In the genomic region with DNA sequence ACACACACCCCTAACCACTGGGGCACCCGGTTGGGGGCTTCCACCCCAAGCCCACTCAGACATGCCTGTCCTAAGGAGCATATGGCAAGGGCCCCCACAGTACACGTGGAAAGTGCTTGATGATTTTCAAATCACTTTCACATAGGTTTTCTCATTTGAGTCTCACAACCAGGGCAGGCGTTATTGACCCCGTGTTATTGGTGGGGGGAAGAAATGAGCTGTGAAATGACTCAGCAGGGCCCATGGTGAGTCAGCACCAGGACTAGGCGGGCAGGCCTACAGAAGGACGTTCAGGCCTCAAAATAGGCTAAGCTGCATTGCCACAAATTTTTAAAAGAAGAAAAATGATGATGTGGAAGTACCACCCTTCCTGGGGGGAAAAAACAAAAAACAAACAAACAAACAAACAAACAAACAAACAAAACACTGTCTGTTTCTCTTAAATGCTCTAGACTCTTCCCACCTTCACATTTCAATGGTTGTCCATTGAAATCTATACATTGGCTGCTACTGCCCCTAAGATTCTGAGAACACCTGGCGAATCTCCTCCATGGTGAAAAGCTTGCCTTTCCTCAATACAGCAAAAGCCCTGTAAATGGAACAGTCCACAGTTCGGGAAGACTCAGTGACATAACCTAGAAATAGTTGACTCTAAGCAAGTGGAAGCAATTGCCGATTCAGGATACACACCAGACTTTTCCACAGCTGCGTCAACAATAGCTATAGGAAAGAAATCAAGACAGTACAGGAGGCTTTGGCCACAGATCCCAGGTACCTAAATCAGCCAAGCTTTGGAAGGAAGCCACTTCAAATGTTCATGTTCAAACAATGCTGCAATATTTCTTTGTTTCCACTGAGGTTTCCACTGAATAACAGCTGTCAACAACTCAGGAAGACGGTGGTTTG, we compare ENCODE assay signal across 9 cellular contexts.
DNase-seq lines count a peak whose midpoint lies in the region; ATAC-seq and TF ChIP-seq lines count a peak whose summit lies in the region.
"Had no signal": no experiment of that assay in that cellular context is flagged by ENCODE, and none has a peak within 500 bp of the region (broad histone marks: within the 10 kb centered on the region; RNA-seq: fewer than 3 reads in every experiment).

No MANE protein-coding gene starts in this region.

- H3K27me3 Mint-ChIP-seq in Calu3 (ENCODE audit: unreplicated experiment) (no peaks in the 10 kb centered on the region), T-helper 17 cell (no peaks in the 10 kb centered on the region)

- ATAC-seq in T-helper 17 cell, result no peak

- CTCF ChIA-PET in Calu3 (lab: Charles Lee), result no interaction called here

- peak; percentile 29 for DNase-seq in DMS79 treated with DMSO at 0.1 percent for 48 hours (lab: John Stamatoyannopoulos, UW)
- DNase-seq in DMS79 (lab: John Stamatoyannopoulos, UW), result no peak
- DNase-seq in NCI-H345 treated with DMSO at 0.1 percent for 48 hours (lab: John Stamatoyannopoulos, UW; ENCODE audit: unreplicated experiment), result peak; percentile 47
- DNase-seq in brain pericyte (ENCODE audit: low read depth, low spot score), result peak; percentile 53
- DNase-seq in iPS-NIHi11 (ENCODE audit: low spot score), result no peak
- DNase-seq in Calu3, result no peak
- no peak for DNase-seq in T-helper 17 cell

- no peak overlapping the region for H3K4me3 Mint-ChIP-seq in Calu3 (ENCODE audit: low read depth, unreplicated experiment)
- no peak overlapping the region for H3K4me3 Mint-ChIP-seq in T-helper 17 cell

- H3K4me1 Mint-ChIP-seq in Calu3 (ENCODE audit: low read depth, unreplicated experiment) (peaks cover 13% of the 10 kb centered on the region), T-helper 17 cell (peaks cover 20% of the 10 kb centered on the region)

- peak overlapping the region in 18 of 21 experiments; percentile 6 to 83 (median 62) for H3K27ac ChIP-seq in skin epidermis
- H3K27ac ChIP-seq: 22Rv1 had no signal

- TF ChIP-seq CTCF in Calu3 (IDR thresholded peaks at IDR 0.05; ENCODE audit: unreplicated experiment), result no peak

- intact Hi-C loops in Calu3 (cut with micrococcal nuclease; ENCODE audit: unreplicated experiment), result no loop called here

- no peak overlapping the region for H3K4me3 ChIP-seq in skin epidermis

- peaks cover 6% of the 10 kb centered on the region for H3K36me3 Mint-ChIP-seq in Calu3 (ENCODE audit: insufficient read depth, unreplicated experiment)
- H3K36me3 Mint-ChIP-seq in T-helper 17 cell (ENCODE audit: low read depth), result no peaks in the 10 kb centered on the region

- H3K27ac Mint-ChIP-seq in Calu3 (ENCODE audit: unreplicated experiment) (no peak overlapping the region), T-helper 17 cell (no peak overlapping the region)

- H3K9me3 Mint-ChIP-seq in Calu3 (ENCODE audit: low read depth, unreplicated experiment), result no peaks in the 10 kb centered on the region

- H3K9me3 ChIP-seq in T-helper 17 cell (ENCODE audit: control insufficient read depth, low read length, poor library complexity, severe bottlenecking), result no peaks in the 10 kb centered on the region

- BruUV-seq in Calu3 (replicated peaks; lab: Mats Ljungman, UMichigan), result no TSS peak

Comparison
In these comparisons a context has a peak if more than half of its experiments do, and no peak if none do; other contexts are left out.
1. DNase-seq: peak in DMS79 treated with DMSO at 0.1 percent for 48 hours (single experiment), NCI-H345 treated with DMSO at 0.1 percent for 48 hours (single experiment) and brain pericyte (single experiment); none in DMS79 (single experiment), iPS-NIHi11 (single experiment), Calu3 (single experiment) and T-helper 17 cell (0 of 3).